ENCODE assay signal across 15 cellular contexts in the genomic region with DNA sequence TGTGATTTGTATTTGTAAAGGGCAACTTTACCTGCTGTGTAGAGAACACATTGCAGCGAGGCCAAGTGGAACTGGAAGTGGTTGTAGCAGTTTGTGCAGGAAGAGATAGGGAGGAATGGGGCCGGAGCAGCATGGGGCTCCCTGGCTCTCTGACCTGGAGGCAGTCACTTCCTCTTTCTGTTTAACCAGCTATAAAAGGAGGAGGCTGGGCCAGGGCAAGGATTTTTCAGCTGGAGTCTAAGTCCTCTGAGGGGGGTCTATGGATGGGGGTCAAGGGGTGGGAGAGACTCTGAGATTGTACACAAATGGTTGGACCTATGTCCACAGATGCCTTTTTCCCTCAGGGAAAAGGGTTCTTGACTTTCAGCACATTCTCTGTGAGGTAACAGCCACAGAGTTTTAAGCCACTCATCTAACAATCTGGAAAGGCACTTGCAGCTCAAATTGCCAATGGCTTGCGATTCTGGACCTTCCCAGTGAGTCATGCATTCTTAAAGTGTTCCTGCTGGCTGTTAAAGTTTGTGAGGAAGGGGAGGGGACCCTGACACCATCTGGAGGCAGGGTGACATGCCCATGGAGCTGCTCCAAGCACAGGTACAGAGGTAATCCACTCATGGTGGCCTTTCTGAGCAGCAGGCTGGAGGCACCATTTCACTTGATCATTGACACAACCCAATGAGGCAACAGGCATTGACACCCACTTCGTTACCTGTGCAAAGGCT.
DNase-seq lines count a peak whose midpoint lies in the region; ATAC-seq lines count a peak whose summit lies in the region.
"Had no signal": no experiment of that assay in that cellular context is flagged by ENCODE, and none has a peak within 500 bp of the region (broad histone marks: within the 10 kb centered on the region; RNA-seq: fewer than 3 reads in every experiment).

No MANE protein-coding gene starts in this region.

- no peaks in the 10 kb centered on the region for H3K79me1 ChIP-seq in mesendoderm (ENCODE audit: low read length)

- no peak overlapping the region for H3K18ac ChIP-seq in mesendoderm (ENCODE audit: low read length)

- H3K4me3 ChIP-seq in mesendoderm (ENCODE audit: low read length), result no peak overlapping the region
- H3K4me3 ChIP-seq: Peyer's patch, thoracic aorta had no signal

- H2AK5ac ChIP-seq in mesendoderm (ENCODE audit: low read length), result no peak overlapping the region

- peak overlapping the region; percentile 3 for H3K56ac ChIP-seq in mesendoderm (ENCODE audit: low read length)

- H2BK5ac ChIP-seq in mesendoderm (ENCODE audit: low read length), result no peak overlapping the region

- H4K5ac ChIP-seq in mesendoderm (ENCODE audit: low read length), result no peak overlapping the region

- peaks cover 3% of the 10 kb centered on the region for H3K4me1 ChIP-seq in mesendoderm (ENCODE audit: control insufficient read depth, low read depth, low read length)
- H3K4me1 ChIP-seq: Peyer's patch had no signal

- H2BK120ac ChIP-seq in mesendoderm (ENCODE audit: low read depth, low read length), result no peak overlapping the region

- peak overlapping the region; percentile 63 for H3K27ac ChIP-seq in mesendoderm (ENCODE audit: low read depth, low read length)
- H3K27ac ChIP-seq: Peyer's patch, thoracic aorta, VCaP had no signal

- H4K8ac ChIP-seq in mesendoderm (ENCODE audit: low read depth, low read length), result no peak overlapping the region

- no peaks in the 10 kb centered on the region for H3K27me3 ChIP-seq in mesendoderm (ENCODE audit: insufficient read depth, low read length, poor library complexity)
- H3K27me3 ChIP-seq: Peyer's patch had no signal

- H3K4me2 ChIP-seq in mesendoderm (ENCODE audit: low read length), result no peak overlapping the region

- ATAC-seq in HG02885 (IDR thresholded peaks at IDR 0.05; ENCODE audit: poor library complexity, unreplicated experiment) (peak; percentile 52), HG03571 (IDR thresholded peaks at IDR 0.05; ENCODE audit: unreplicated experiment) (no peak), esophagus mucosa (no peak)

- H2BK15ac ChIP-seq in mesendoderm (replicated peaks; ENCODE audit: low read depth), result no peak overlapping the region

- DNase-seq in CMK (ENCODE audit: low read depth), result peak; percentile 65
- peak; percentile 75 for DNase-seq in UCSD-AML1 (lab: John Stamatoyannopoulos, UW; ENCODE audit: unreplicated experiment)
- DNase-seq in mesendoderm, result peak; percentile 92
- DNase-seq in stimulated activated CD4-positive, alpha-beta T cell treated with anti-CD3 and anti-CD28 coated beads, Interleukin-2, amount 100 ng/mL, for 24 hours, result no peak
- DNase-seq in SW 1271 (lab: John Stamatoyannopoulos, UW), result no peak
- DNase-seq: activated T-cell treated with anti-CD3 and anti-CD28 coated beads, Interleukin-2, amount 50 U/mL, for 24 hours; anterior cingulate cortex; head of caudate nucleus; NCI-H2081; Peyer's patch had no signal

- WGBS in mesendoderm (ENCODE audit: extremely low coverage, insufficient coverage, low lambda C conversion rate), result no CpG with 5 or more reads among the region's 4 CpGs

- no peak overlapping the region for H3K9ac ChIP-seq in mesendoderm (ENCODE audit: low read length)

- no peak overlapping the region for H3K4ac ChIP-seq in mesendoderm (ENCODE audit: low read depth, low read length)

- H3K36me3 ChIP-seq in mesendoderm (ENCODE audit: control insufficient read depth, insufficient read depth, low read length), result no peaks in the 10 kb centered on the region
- H3K36me3 ChIP-seq: Peyer's patch, thoracic aorta had no signal

- H3K79me2 ChIP-seq in mesendoderm (ENCODE audit: control insufficient read depth, insufficient read depth, low read length), result no peaks in the 10 kb centered on the region

- H3K23ac ChIP-seq in mesendoderm (ENCODE audit: low read length), result no peak overlapping the region

Comparison
In these comparisons a context has a peak if more than half of its experiments do, and no peak if none do; other contexts are left out.
1. DNase-seq: peak in CMK (single experiment), UCSD-AML1 (single experiment) and mesendoderm (single experiment); none in stimulated activated CD4-positive, alpha-beta T cell treated with anti-CD3 and anti-CD28 coated beads, Interleukin-2, amount 100 ng/mL, for 24 hours (0 of 2) and SW 1271 (0 of 2).